Comparison of ENCODE assay signal across 2 cellular contexts in genomic region chr9:137082222-137082924, GRCh38.
TF ChIP-seq lines count a peak whose summit lies in the region.

No MANE protein-coding gene starts in this region.

TF ChIP-seq in A549, 52 proteins besides CTCF, POLR2A, EP300 and RAD21:
- TF ChIP-seq TP53 (CRISPR knock-in tag; IDR thresholded peaks at IDR 0.05) (no peak), CBX8 (IDR thresholded peaks at IDR 0.05) (no peak), RNF2 (IDR thresholded peaks at IDR 0.05; ENCODE audit: borderline replicate concordance, low read depth) (no peak), RARB (CRISPR knock-in tag; IDR thresholded peaks at IDR 0.05) (no peak)
- TF ChIP-seq, protein P1, sequence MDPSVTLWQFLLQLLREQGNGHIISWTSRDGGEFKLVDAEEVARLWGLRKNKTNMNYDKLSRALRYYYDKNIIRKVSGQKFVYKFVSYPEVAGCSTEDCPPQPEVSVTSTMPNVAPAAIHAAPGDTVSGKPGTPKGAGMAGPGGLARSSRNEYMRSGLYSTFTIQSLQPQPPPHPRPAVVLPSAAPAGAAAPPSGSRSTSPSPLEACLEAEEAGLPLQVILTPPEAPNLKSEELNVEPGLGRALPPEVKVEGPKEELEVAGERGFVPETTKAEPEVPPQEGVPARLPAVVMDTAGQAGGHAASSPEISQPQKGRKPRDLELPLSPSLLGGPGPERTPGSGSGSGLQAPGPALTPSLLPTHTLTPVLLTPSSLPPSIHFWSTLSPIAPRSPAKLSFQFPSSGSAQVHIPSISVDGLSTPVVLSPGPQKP (IDR thresholded peaks at IDR 0.05; ENCODE audit: low read depth, low read length), result no peak

TF ChIP-seq in HCT116, 20 proteins besides CTCF, POLR2A, EP300 and RAD21:
- TF ChIP-seq SIN3A (IDR thresholded peaks at IDR 0.05; ENCODE audit: low read depth) (no peak), MAX (IDR thresholded peaks at IDR 0.05) (no peak), EZH2phosphoT487 (IDR thresholded peaks at IDR 0.05; ENCODE audit: borderline replicate concordance) (no peak), TCF7L2 (IDR thresholded peaks at IDR 0.05; ENCODE audit: borderline replicate concordance, extremely low read depth, insufficient read depth, insufficient read length) (no peak), SP1 (IDR thresholded peaks at IDR 0.05; ENCODE audit: low read depth) (no peak), ZFX (IDR thresholded peaks at IDR 0.05) (no peak), YY1 (IDR thresholded peaks at IDR 0.05; ENCODE audit: extremely low read depth, insufficient replicate concordance, low read depth, low read length) (no peak)
